In the genomic region with DNA sequence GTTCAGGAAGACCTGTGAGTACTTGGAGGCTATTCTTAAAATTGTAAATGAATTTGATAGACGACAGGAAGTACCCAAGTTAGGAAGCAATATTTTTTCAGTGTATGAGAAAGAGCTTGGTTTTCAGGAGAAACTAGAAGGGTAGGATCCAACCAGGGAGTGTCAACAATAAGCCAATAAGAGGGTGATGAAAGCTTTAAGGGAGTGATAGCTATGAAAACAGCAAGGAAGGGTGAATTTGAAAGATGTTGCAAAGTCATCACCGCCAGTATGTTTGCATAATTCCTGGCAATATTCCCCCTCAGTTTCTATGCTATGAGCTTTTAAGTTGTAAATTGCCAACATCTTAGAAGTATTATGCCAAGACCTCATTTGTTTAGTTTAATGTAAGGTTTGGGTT, we compare ENCODE assay signal across 1 cellular context.
TF ChIP-seq lines count a peak whose summit lies in the region.

No MANE protein-coding gene starts in this region.

TF ChIP-seq in GM12878, 131 proteins besides CTCF, POLR2A, EP300 and RAD21:
- TF ChIP-seq BACH1 (IDR thresholded peaks at IDR 0.05; ENCODE audit: borderline replicate concordance) (no peak), SPI1 (IDR thresholded peaks at IDR 0.05; ENCODE audit: borderline replicate concordance, insufficient read depth, low read depth, low read length) (no peak), SP1 (IDR thresholded peaks at IDR 0.05; ENCODE audit: low read depth, low read length) (no peak), ZNF592 (IDR thresholded peaks at IDR 0.05) (no peak), HDGF (IDR thresholded peaks at IDR 0.05) (no peak), KAT2A (conservative IDR thresholded peaks at IDR 0.05; ENCODE audit: control insufficient read depth, low read depth, low read length) (no peak)
